In genomic region chr10:33330543-33331019, GRCh38 we compare ENCODE assay signal across 8 cellular contexts. TPM values are rescaled to one million over a fixed set of nuclear protein-coding genes. Genes with fewer than 3 reads are reported as not detected.
DNase-seq lines count a peak whose midpoint lies in the region; ATAC-seq and TF ChIP-seq lines count a peak whose summit lies in the region.

No MANE protein-coding gene starts in this region.

- no peak for TF ChIP-seq POLR2A in heart left ventricle (IDR thresholded peaks at IDR 0.05)

- H3K36me3 ChIP-seq in BE2C (peaks cover 32% of the 10 kb centered on the region), adipocyte (ENCODE audit: control insufficient read depth, insufficient read depth, low read length, severe bottlenecking) (peaks cover 40% of the 10 kb centered on the region), heart left ventricle (peaks cover 0 to 51% (median 39%) of the 10 kb centered on the region in 9 donors), urinary bladder (ENCODE audit: insufficient read depth) (no peaks in the 10 kb centered on the region)

- intact Hi-C loops in heart left ventricle (cut with DNase I) = loop anchor here (2.0 to 10.0 kb wide), 26 partner anchors 58 to 1308 kb away; no protein-coding TSS in a partner anchor

- peak overlapping the region in 11 of 12 donors; percentile 95 to 100 (median 98) for H3K27ac ChIP-seq in heart left ventricle
- H3K27ac ChIP-seq in urinary bladder (ENCODE audit: low read depth) = no peak overlapping the region

- no peaks in the 10 kb centered on the region for H3K27me3 ChIP-seq in BE2C
- no peaks in the 10 kb centered on the region for H3K27me3 ChIP-seq in adipocyte (replicated peaks; ENCODE audit: control insufficient read depth, insufficient read depth, low read length)
- no peaks in the 10 kb centered on the region for H3K27me3 ChIP-seq in heart left ventricle

- 1 to 3% (median 3%) methylated on average over 11 of the region's 11 CpGs for WGBS in heart left ventricle, 4 donors
- WGBS in urinary bladder = 8% methylated on average over 11 of the region's 11 CpGs

- H3K9me3 ChIP-seq in BE2C (no peaks in the 10 kb centered on the region), adipocyte (ENCODE audit: control insufficient read depth, low read length) (no peaks in the 10 kb centered on the region), heart left ventricle (peaks cover 0 to 6% (median 0%) of the 10 kb centered on the region in 12 donors)

- H3K4me3 ChIP-seq in BE2C (ENCODE audit: low read depth, low read length) (peak overlapping the region; percentile 90), adipocyte (ENCODE audit: low read length) (peak overlapping the region; percentile 94), heart left ventricle (peak overlapping the region; percentile 53 to 92 (median 88)), urinary bladder (ENCODE audit: low read depth, low read length) (peak overlapping the region; percentile 36)

- DNase-seq in BE2C (peak; percentile 86), GM20000 (ENCODE audit: low spot score) (peak; percentile 73), NAMALWA (ENCODE audit: low spot score) (peak; percentile 66), SW 1271 (lab: John Stamatoyannopoulos, UW) (peak; percentile 42 to 84), adipocyte (ENCODE audit: low read depth) (peak; percentile 93), heart left ventricle (peak; percentile 87 to 89 (median 87)), pulmonary artery endothelial cell (ENCODE audit: low read depth, low spot score) (peak; percentile 65)

- peak; percentile 90 for TF ChIP-seq CTCF in BE2C (IDR thresholded peaks at IDR 0.05; ENCODE audit: low read depth, low read length)
- peak; percentile 87 for TF ChIP-seq CTCF in GM20000 (IDR thresholded peaks at IDR 0.05; ENCODE audit: extremely low read depth, missing control alignments)
- TF ChIP-seq CTCF in heart left ventricle (IDR thresholded peaks at IDR 0.05) = peak; percentile 87 to 96 (median 91)

- H3K9ac ChIP-seq in adipocyte (ENCODE audit: low read length) = peak overlapping the region; percentile 98

- H3K4me1 ChIP-seq in BE2C (peaks cover 11% of the 10 kb centered on the region), adipocyte (ENCODE audit: control insufficient read depth, insufficient read depth, low read length) (peaks cover 55% of the 10 kb centered on the region), heart left ventricle (peaks cover 5 to 55% (median 41%) of the 10 kb centered on the region in 12 donors), urinary bladder (ENCODE audit: insufficient read depth) (peaks cover 2% of the 10 kb centered on the region)

- ATAC-seq in heart left ventricle = peak; percentile 9 to 35 (median 25)

RNA-seq across cellular contexts. Expression of gene NRP1, which starts 3.9 kb away (rescaled TPM):
- 56.6 TPM for polyA plus RNA-seq in BE2C (2012; ENCODE audit: insufficient read depth, insufficient read length, low read depth)
- total RNA-seq in heart left ventricle = 100 to 1,000 TPM; 115 to 279 (median 173) TPM
- polyA plus RNA-seq in heart left ventricle = 10 to 100 TPM; 47.1 to 69.4 TPM
- total RNA-seq in pulmonary artery endothelial cell = 249 and 316 TPM in 2 replicates
- total RNA-seq in urinary bladder = 172 TPM
- polyA plus RNA-seq in urinary bladder = 36.9 TPM

Comparison
In these comparisons a context has a peak if more than half of its experiments do, and no peak if none do; other contexts are left out.
1. H3K4me3 ChIP-seq: peak in every context shown above with its lines; median percentile 94 in adipocyte; 90 in BE2C; 88 in heart left ventricle; 36 in urinary bladder.